ENCODE assay signal across 1 cellular context in genomic region chr15:96331141-96331941, GRCh38.
A peak's percentile ranks its signal among the peaks of the same experiment; 100 is the strongest.
TF ChIP-seq lines count a peak whose summit lies in the region.

No MANE protein-coding gene starts in this region.

TF ChIP-seq in K562, 482 proteins besides CTCF, POLR2A, EP300 and RAD21 (continued from another document and continues in another):
- TF ChIP-seq HDAC1 (IDR thresholded peaks at IDR 0.05) (peak in 1 of 2 experiments; percentile 56; a peak in 2 of 4 replicates), HDAC3 (IDR thresholded peaks at IDR 0.05; ENCODE audit: borderline replicate concordance, partially characterized antibody) (no peak), ZNF740 (CRISPR knock-in tag; IDR thresholded peaks at IDR 0.05) (no peak), ZNF740 (tag; IDR thresholded peaks at IDR 0.05) (no peak), ZFP91 (CRISPR knock-in tag; IDR thresholded peaks at IDR 0.05) (no peak), U2AF2 (optimal IDR thresholded peaks at IDR 0.05; ENCODE audit: low read depth, low read length) (no peak), SMARCA4 (IDR thresholded peaks at IDR 0.05) (0 out of 2 replicates have a peak, but pooled peaks have one; percentile 21), ZNF212 (CRISPR knock-in tag; IDR thresholded peaks at IDR 0.05) (no peak), CBFB (CRISPR knock-in tag; IDR thresholded peaks at IDR 0.05) (no peak), ZNF668 (CRISPR knock-in tag; IDR thresholded peaks at IDR 0.05) (no peak), PHF21A (IDR thresholded peaks at IDR 0.05; ENCODE audit: borderline replicate concordance, low read depth) (no peak), IFI16 (CRISPR knock-in tag; IDR thresholded peaks at IDR 0.05) (no peak), SUPT5H (IDR thresholded peaks at IDR 0.05) (peak; percentile 34; the same call in 1 of the 2 replicates), ZBTB26 (CRISPR knock-in tag; IDR thresholded peaks at IDR 0.05) (no peak), ZNF717 (CRISPR knock-in tag; IDR thresholded peaks at IDR 0.05) (no peak), ARNT (IDR thresholded peaks at IDR 0.05) (no peak), ATF6 (CRISPR knock-in tag; IDR thresholded peaks at IDR 0.05) (no peak), CHD4 (IDR thresholded peaks at IDR 0.05; ENCODE audit: insufficient read depth, insufficient replicate concordance, low read depth, low read length, poor library complexity, severe bottlenecking) (no peak), ZNF274 (IDR thresholded peaks at IDR 0.05; ENCODE audit: borderline replicate concordance, low read depth, low read length) (no peak), CLOCK (CRISPR knock-in tag; IDR thresholded peaks at IDR 0.05; ENCODE audit: borderline replicate concordance) (no peak), MCM3 (IDR thresholded peaks at IDR 0.05) (no peak), SP2 (IDR thresholded peaks at IDR 0.05; ENCODE audit: extremely low read depth, low read depth, low read length, poor library complexity, severe bottlenecking) (no peak), RFX5 (IDR thresholded peaks at IDR 0.05; ENCODE audit: low read depth, low read length) (no peak), MTA1 (IDR thresholded peaks at IDR 0.05; ENCODE audit: borderline replicate concordance) (no peak), ATF7 (IDR thresholded peaks at IDR 0.05) (no peak), ELF4 (CRISPR knock-in tag; IDR thresholded peaks at IDR 0.05) (no peak), KHSRP (IDR thresholded peaks at IDR 0.05) (no peak), CBX3 (IDR thresholded peaks at IDR 0.05; ENCODE audit: borderline replicate concordance in 1 of 2, low read length in 2 of 2) (no peak), TRIM25 (IDR thresholded peaks at IDR 0.05; ENCODE audit: borderline replicate concordance) (0 out of 2 replicates have a peak, but pooled peaks have one; percentile 54), NCOA1 (IDR thresholded peaks at IDR 0.05; ENCODE audit: low read depth) (no peak; the same call in 1 of the 2 replicates), MTA2 (IDR thresholded peaks at IDR 0.05; ENCODE audit: low read depth) (no peak), ZBTB40 (IDR thresholded peaks at IDR 0.05) (peak; percentile 50), ZBTB40 (CRISPR knock-in tag; IDR thresholded peaks at IDR 0.05) (no peak), FOXM1 (IDR thresholded peaks at IDR 0.05; ENCODE audit: low read depth) (no peak), FOXM1 (CRISPR knock-in tag; IDR thresholded peaks at IDR 0.05; ENCODE audit: low read depth) (no peak), STAT5B (CRISPR knock-in tag; IDR thresholded peaks at IDR 0.05) (no peak), ZNF77 (CRISPR knock-in tag; IDR thresholded peaks at IDR 0.05) (no peak), HDAC2 (IDR thresholded peaks at IDR 0.05) (0 out of 2 replicates have a peak, but pooled peaks have one; percentile 25), ZNF124 (CRISPR knock-in tag; IDR thresholded peaks at IDR 0.05) (no peak), ZNF764 (CRISPR knock-in tag; IDR thresholded peaks at IDR 0.05; ENCODE audit: low read depth) (no peak), RBM17 (IDR thresholded peaks at IDR 0.05; ENCODE audit: borderline replicate concordance, low read depth, low read length) (no peak), ZNF277 (CRISPR knock-in tag; IDR thresholded peaks at IDR 0.05; ENCODE audit: borderline replicate concordance) (no peak), PCBP1 (IDR thresholded peaks at IDR 0.05; ENCODE audit: low read depth, low read length, poor library complexity, severe bottlenecking) (no peak)
